In the genomic region with DNA sequence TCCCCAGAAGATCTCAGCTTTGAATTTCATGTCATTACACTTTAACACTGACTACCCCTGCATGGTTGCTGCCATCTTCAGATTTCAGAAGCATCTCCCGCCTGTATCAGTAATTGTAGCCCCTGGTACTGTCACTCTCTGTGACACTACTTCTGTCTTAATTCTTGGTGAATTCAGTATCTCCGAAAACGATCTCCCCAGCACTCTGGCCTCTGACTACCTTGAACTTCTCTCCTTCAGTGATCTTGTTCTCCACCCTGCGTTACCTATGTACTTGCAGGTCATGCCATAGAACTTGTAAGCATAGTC, we compare ENCODE assay signal across 16 cellular contexts.
DNase-seq lines count a peak whose midpoint lies in the region; ATAC-seq and TF ChIP-seq lines count a peak whose summit lies in the region.
"Had no signal": no experiment of that assay in that cellular context is flagged by ENCODE, and none has a peak within 500 bp of the region (broad histone marks: within the 10 kb centered on the region; RNA-seq: fewer than 3 reads in every experiment).

No MANE protein-coding gene starts in this region.

- H3K9me3 ChIP-seq in DND-41 (ENCODE audit: insufficient read depth, low read length, severe bottlenecking), result no peaks in the 10 kb centered on the region
- H3K9me3 ChIP-seq: Caco-2, esophagus muscularis mucosa, ovary, sigmoid colon, uterus had no signal

- no peak overlapping the region for H2AFZ ChIP-seq in DND-41 (ENCODE audit: low read depth, low read length)
- peak overlapping the region; percentile 10; the same call in 1 of the 2 replicates for H2AFZ ChIP-seq in KMS-11 (ENCODE audit: low read depth)

- H4K20me1 ChIP-seq in DND-41 (ENCODE audit: insufficient read depth, low read length) (no peaks in the 10 kb centered on the region), KMS-11 (ENCODE audit: insufficient read depth) (no peaks in the 10 kb centered on the region)

- H3K36me3 ChIP-seq in DND-41 (ENCODE audit: insufficient read depth, low read length) (no peaks in the 10 kb centered on the region), KMS-11 (ENCODE audit: insufficient read depth) (no peaks in the 10 kb centered on the region), brain microvascular endothelial cell (replicated peaks) (no peaks in the 10 kb centered on the region)
- H3K36me3 ChIP-seq: cardiac muscle cell, esophagus muscularis mucosa, ovary, sigmoid colon, uterus had no signal

- TF ChIP-seq CTCF in DND-41 (IDR thresholded peaks at IDR 0.05; ENCODE audit: borderline replicate concordance, extremely low read depth, low read length, poor library complexity, severe bottlenecking) (no peak), KMS-11 (conservative IDR thresholded peaks at IDR 0.05; ENCODE audit: low read depth, low read length) (peak; percentile 42; the same call in 1 of the 2 replicates), brain microvascular endothelial cell (IDR thresholded peaks at IDR 0.05; ENCODE audit: low read depth, low read length, missing control alignments) (no peak)

- H3K36me3 Mint-ChIP-seq in effector memory CD8-positive, alpha-beta T cell (ENCODE audit: insufficient read depth), result no peaks in the 10 kb centered on the region

- no peaks in the 10 kb centered on the region for H3K79me2 ChIP-seq in DND-41 (ENCODE audit: insufficient read depth, low read length)
- H3K79me2 ChIP-seq in KMS-11 (ENCODE audit: insufficient read depth, low read depth), result no peaks in the 10 kb centered on the region

- no peak for DNase-seq in DND-41
- no peak for DNase-seq in effector memory CD8-positive, alpha-beta T cell
- no peak for DNase-seq in germinal center (ENCODE audit: low spot score)
- no peak for DNase-seq in brain microvascular endothelial cell
- no peak for DNase-seq in COLO829 (ENCODE audit: low spot score)
- no peak for DNase-seq in RPMI8226
- DNase-seq: NCI-H1048, sigmoid colon had no signal

- H3K27me3 Mint-ChIP-seq in effector memory CD8-positive, alpha-beta T cell, result peaks cover 0 to 9% of the 10 kb centered on the region in 2 donors

- no peak overlapping the region for H3K27ac Mint-ChIP-seq in effector memory CD8-positive, alpha-beta T cell
- H3K27ac Mint-ChIP-seq: activated T-cell treated with anti-CD3 and anti-CD28 coated beads, Interleukin-2, amount 50 U/mL, for 72 hours had no signal

- H3K9me3 Mint-ChIP-seq in effector memory CD8-positive, alpha-beta T cell, result no peaks in the 10 kb centered on the region
- H3K9me3 Mint-ChIP-seq: activated T-cell treated with anti-CD3 and anti-CD28 coated beads, Interleukin-2, amount 50 U/mL, for 72 hours had no signal

- ATAC-seq in DND-41 (ENCODE audit: insufficient read depth, low read depth), result peak; percentile 37; the same call in 1 of the 3 replicates
- peak; percentile 28 for ATAC-seq in GM21515 (IDR thresholded peaks at IDR 0.05; ENCODE audit: unreplicated experiment)
- ATAC-seq in effector memory CD8-positive, alpha-beta T cell (replicated peaks), result peak; percentile 10

- H3K4me1 Mint-ChIP-seq in effector memory CD8-positive, alpha-beta T cell (ENCODE audit: low read depth in 2 of 2), result no peaks in the 10 kb centered on the region

- H3K4me3 Mint-ChIP-seq in effector memory CD8-positive, alpha-beta T cell, result no peak overlapping the region
- H3K4me3 Mint-ChIP-seq: activated T-cell treated with anti-CD3 and anti-CD28 coated beads, Interleukin-2, amount 50 U/mL, for 72 hours had no signal

- H3K4me2 ChIP-seq in DND-41 (ENCODE audit: insufficient read depth, low read length) (no peak overlapping the region), KMS-11 (no peak overlapping the region)

- peaks cover 6% of the 10 kb centered on the region for H3K27me3 ChIP-seq in DND-41 (ENCODE audit: insufficient read depth, low read length, poor library complexity)
- no peaks in the 10 kb centered on the region for H3K27me3 ChIP-seq in KMS-11 (ENCODE audit: insufficient read depth, low read depth)
- no peaks in the 10 kb centered on the region for H3K27me3 ChIP-seq in brain microvascular endothelial cell (replicated peaks)
- H3K27me3 ChIP-seq: cardiac muscle cell, esophagus muscularis mucosa, ovary, sigmoid colon, uterus had no signal

- no peaks in the 10 kb centered on the region for H3K4me1 ChIP-seq in DND-41 (ENCODE audit: insufficient read depth, low read length)
- peaks cover 6% of the 10 kb centered on the region for H3K4me1 ChIP-seq in KMS-11 (ENCODE audit: low read depth, poor library complexity, severe bottlenecking)
- H3K4me1 ChIP-seq: sigmoid colon, uterus had no signal

- H3K9ac ChIP-seq in DND-41 (ENCODE audit: low read depth, low read length) (no peak overlapping the region), KMS-11 (no peak overlapping the region)

- in situ Hi-C loops in brain microvascular endothelial cell (cut with HindIII; ENCODE audit: low pct_ligation_motif_present, low sequenced_read_pairs), result loop anchor here (10.0 kb wide), 1 partner anchor 303 kb away; no protein-coding TSS in a partner anchor

- H3K4me3 ChIP-seq in DND-41 (ENCODE audit: low read depth in 1 of 2, low read length in 2 of 2) (no peak overlapping the region), KMS-11 (IDR thresholded peaks at IDR 0.05; ENCODE audit: insufficient read depth, low read depth, low read length) (no peak overlapping the region), brain microvascular endothelial cell (ENCODE audit: low read depth, low read length) (no peak overlapping the region)
- H3K4me3 ChIP-seq: cardiac muscle cell, esophagus muscularis mucosa, ovary, sigmoid colon, uterus had no signal

- H3K27ac ChIP-seq in DND-41 (ENCODE audit: low read length) (no peak overlapping the region), KMS-11 (no peak overlapping the region), brain microvascular endothelial cell (no peak overlapping the region)
- H3K27ac ChIP-seq: cardiac muscle cell, esophagus muscularis mucosa, ovary, sigmoid colon, uterus had no signal
